ENCODE assay signal across 23 cellular contexts in genomic region chr11:106727261-106727660, GRCh38.
"Had no signal": no experiment of that assay in that cellular context is flagged by ENCODE, and none has a peak within 500 bp of the region (broad histone marks: within the 10 kb centered on the region; RNA-seq: fewer than 3 reads in every experiment).

No MANE protein-coding gene starts in this region.

- ATAC-seq: psoas muscle; right cardiac atrium; right lobe of liver; stimulated activated effector memory CD8-positive, alpha-beta T cell treated with anti-CD3 and anti-CD28 coated beads, Interleukin-12 subunit alpha, Interleukin-12 subunit beta, amount 100 ng/mL, for 72 hours; stimulated activated naive B cell treated with anti-CD40 and anti-IgM and Interleukin-4, amounts not matched to agents 10 μg/mL and 1 μg/mL and 100 μg/mL, for 72 hours had no signal

- DNase-seq: occipital lobe; ovary; posterior cingulate gyrus; psoas muscle; right cardiac atrium; right lobe of liver; sigmoid colon; small intestine; stimulated activated CD4-positive, alpha-beta T cell treated with anti-CD3 and anti-CD28 coated beads, Interleukin-15, amount 100 ng/mL, for 24 hours; stimulated activated CD4-positive, alpha-beta T cell treated with anti-CD3 and anti-CD28 coated beads, Interleukin-2, amount 100 ng/mL, for 24 hours; stimulated activated CD4-positive, alpha-beta T cell treated with anti-CD3 and anti-CD28 coated beads, Interleukin-2, amount 100 ng/mL, for 48 hours; stimulated activated CD4-positive, alpha-beta T cell treated with anti-CD3 and anti-CD28 coated beads, Interleukin-4, amount 100 ng/mL, for 24 hours; stimulated activated naive B cell treated with anti-CD40 and anti-IgM and Interleukin-4, amounts not matched to agents 10 μg/mL and 1 μg/mL and 100 μg/mL, for 72 hours; stimulated activated naive CD4-positive, alpha-beta T cell treated with Interleukin-2 at 50 U/mL for 16 hours; stomach; thyroid gland; trophoblast cell; upper lobe of left lung had no signal

- H3K4me3 ChIP-seq: neural progenitor cell, ovary, psoas muscle, right lobe of liver, sigmoid colon, stomach, thoracic aorta, thyroid gland, tibial nerve, upper lobe of left lung, vagina had no signal
